ENCODE assay signal across 1 cellular context in the genomic region with DNA sequence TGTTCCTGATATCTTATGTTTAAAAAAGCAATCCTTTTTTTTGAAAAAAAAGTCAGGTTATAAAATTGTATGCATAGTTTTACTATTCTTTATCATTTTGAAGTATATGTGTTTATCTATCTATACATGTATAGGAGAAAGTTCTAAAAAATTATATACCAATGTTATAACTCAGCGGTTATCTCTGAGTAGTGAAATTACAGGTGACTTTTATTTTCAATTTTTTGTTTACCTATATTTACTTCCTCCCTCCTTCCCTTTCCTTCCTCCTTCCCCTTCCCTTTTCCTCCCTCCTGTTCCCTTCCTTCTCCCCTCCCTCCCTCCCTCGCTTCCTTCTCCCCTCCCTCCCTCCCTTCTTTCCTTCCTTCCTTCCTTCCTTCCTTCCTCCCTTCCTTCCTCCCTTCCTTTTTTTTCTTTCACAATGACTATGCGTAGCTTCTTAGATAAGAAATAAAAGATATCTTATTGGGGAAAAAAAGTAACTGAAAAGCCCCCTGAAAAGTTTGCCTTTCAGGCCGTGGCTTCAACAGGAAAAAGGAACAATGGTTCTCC.
TF ChIP-seq lines count a peak whose summit lies in the region.

No MANE protein-coding gene starts in this region.

TF ChIP-seq in HCT116, 20 proteins besides CTCF, POLR2A, EP300 and RAD21 (continued from another document):
- TF ChIP-seq, protein P1, sequence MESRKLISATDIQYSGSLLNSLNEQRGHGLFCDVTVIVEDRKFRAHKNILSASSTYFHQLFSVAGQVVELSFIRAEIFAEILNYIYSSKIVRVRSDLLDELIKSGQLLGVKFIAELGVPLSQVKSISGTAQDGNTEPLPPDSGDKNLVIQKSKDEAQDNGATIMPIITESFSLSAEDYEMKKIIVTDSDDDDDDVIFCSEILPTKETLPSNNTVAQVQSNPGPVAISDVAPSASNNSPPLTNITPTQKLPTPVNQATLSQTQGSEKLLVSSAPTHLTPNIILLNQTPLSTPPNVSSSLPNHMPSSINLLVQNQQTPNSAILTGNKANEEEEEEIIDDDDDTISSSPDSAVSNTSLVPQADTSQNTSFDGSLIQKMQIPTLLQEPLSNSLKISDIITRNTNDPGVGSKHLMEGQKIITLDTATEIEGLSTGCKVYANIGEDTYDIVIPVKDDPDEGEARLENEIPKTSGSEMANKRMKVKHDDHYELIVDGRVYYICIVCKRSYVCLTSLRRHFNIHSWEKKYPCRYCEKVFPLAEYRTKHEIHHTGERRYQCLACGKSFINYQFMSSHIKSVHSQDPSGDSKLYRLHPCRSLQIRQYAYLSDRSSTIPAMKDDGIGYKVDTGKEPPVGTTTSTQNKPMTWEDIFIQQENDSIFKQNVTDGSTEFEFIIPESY (IDR thresholded peaks at IDR 0.05; ENCODE audit: extremely low read depth, insufficient replicate concordance, low read length), result no peak
- TF ChIP-seq, protein P2, sequence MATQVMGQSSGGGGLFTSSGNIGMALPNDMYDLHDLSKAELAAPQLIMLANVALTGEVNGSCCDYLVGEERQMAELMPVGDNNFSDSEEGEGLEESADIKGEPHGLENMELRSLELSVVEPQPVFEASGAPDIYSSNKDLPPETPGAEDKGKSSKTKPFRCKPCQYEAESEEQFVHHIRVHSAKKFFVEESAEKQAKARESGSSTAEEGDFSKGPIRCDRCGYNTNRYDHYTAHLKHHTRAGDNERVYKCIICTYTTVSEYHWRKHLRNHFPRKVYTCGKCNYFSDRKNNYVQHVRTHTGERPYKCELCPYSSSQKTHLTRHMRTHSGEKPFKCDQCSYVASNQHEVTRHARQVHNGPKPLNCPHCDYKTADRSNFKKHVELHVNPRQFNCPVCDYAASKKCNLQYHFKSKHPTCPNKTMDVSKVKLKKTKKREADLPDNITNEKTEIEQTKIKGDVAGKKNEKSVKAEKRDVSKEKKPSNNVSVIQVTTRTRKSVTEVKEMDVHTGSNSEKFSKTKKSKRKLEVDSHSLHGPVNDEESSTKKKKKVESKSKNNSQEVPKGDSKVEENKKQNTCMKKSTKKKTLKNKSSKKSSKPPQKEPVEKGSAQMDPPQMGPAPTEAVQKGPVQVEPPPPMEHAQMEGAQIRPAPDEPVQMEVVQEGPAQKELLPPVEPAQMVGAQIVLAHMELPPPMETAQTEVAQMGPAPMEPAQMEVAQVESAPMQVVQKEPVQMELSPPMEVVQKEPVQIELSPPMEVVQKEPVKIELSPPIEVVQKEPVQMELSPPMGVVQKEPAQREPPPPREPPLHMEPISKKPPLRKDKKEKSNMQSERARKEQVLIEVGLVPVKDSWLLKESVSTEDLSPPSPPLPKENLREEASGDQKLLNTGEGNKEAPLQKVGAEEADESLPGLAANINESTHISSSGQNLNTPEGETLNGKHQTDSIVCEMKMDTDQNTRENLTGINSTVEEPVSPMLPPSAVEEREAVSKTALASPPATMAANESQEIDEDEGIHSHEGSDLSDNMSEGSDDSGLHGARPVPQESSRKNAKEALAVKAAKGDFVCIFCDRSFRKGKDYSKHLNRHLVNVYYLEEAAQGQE (IDR thresholded peaks at IDR 0.05; ENCODE audit: low read depth), result no peak
- TF ChIP-seq SRF (IDR thresholded peaks at IDR 0.05; ENCODE audit: low read depth), result no peak
- TF ChIP-seq YY1 (IDR thresholded peaks at IDR 0.05; ENCODE audit: extremely low read depth, insufficient replicate concordance, low read depth, low read length), result no peak
- no peak for TF ChIP-seq ZFX (IDR thresholded peaks at IDR 0.05)
- TF ChIP-seq EGR1 (IDR thresholded peaks at IDR 0.05; ENCODE audit: low read depth), result no peak
- TF ChIP-seq POLR2AphosphoS5 (IDR thresholded peaks at IDR 0.05; ENCODE audit: low read depth, low read length), result no peak
- no peak for TF ChIP-seq EZH2 (IDR thresholded peaks at IDR 0.05)
- TF ChIP-seq, protein P3, sequence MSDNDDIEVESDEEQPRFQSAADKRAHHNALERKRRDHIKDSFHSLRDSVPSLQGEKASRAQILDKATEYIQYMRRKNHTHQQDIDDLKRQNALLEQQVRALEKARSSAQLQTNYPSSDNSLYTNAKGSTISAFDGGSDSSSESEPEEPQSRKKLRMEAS (IDR thresholded peaks at IDR 0.05), result no peak
